1 cellular context compared by ENCODE assay signal in the genomic region with DNA sequence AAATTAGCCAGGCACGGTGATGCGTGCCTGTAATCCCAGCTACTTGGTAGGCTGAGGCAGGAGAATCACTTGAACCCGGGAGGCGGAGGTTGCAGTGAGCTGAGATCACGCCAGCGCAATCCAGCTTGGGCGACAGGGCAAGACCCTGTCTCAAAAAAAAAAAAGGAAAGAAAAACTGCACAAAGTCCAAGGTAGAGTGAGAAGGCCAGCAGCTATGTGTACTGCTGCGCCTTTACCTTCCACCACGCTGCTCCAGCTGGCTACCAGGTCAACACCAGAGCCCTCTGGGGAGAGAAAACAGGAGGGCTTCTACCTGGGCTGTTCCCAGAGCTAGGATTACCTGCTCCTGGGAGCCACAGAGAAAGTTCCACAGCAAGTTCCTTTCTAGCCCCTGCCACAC.
TF ChIP-seq lines count a peak whose summit lies in the region.

No MANE protein-coding gene starts in this region.

TF ChIP-seq in IMR-90, 13 proteins besides CTCF, POLR2A, EP300 and RAD21:
- TF ChIP-seq BHLHE40 (IDR thresholded peaks at IDR 0.05; ENCODE audit: low read depth, low read length) (no peak), SMC3 (IDR thresholded peaks at IDR 0.05; ENCODE audit: low read depth, low read length) (no peak), NFE2L2 (IDR thresholded peaks at IDR 0.05; ENCODE audit: low read depth, low read length) (no peak), RFX5 (IDR thresholded peaks at IDR 0.05; ENCODE audit: low read depth, low read length) (no peak), MAFK (IDR thresholded peaks at IDR 0.05; ENCODE audit: low read depth, low read length) (no peak)
